ENCODE assay signal across 36 cellular contexts in the genomic region with DNA sequence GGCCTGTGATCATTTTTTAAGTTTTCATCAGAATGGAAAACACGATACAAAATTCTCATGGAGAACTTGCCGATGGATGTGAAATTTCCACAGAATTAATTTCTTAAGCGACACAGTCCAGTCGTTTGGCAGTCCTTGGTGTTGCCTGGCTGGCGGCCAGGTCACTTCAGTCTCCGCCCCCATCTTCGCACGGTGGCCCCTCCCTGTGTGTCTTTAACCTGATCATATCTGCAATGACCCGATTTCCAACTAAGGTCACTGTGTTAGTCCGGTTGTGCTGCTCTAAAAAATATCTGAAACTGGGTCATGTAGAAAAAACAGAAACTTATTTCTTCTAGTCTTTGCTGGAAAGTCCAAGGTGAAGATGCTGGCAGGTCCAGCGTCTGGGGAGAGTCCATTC.
"Had no signal": no experiment of that assay in that cellular context is flagged by ENCODE, and none has a peak within 500 bp of the region (broad histone marks: within the 10 kb centered on the region; RNA-seq: fewer than 3 reads in every experiment).

No MANE protein-coding gene starts in this region.

- H3K9me3 ChIP-seq: Peyer's patch had no signal

- ATAC-seq: activated T-cell treated with anti-CD3 and anti-CD28 coated beads, Interleukin-2, amount 50 U/mL, for 72 hours; activated T-helper 17 cell treated with anti-CD3 and anti-CD28 coated beads, Interleukin-2, amount 50 U/mL, for 72 hours; PC-3 had no signal

- H3K36me3 Mint-ChIP-seq: activated naive CD8-positive, alpha-beta T cell treated with anti-CD3 and anti-CD28 coated beads for 36 hours had no signal

- H3K4me1 Mint-ChIP-seq: activated B cell treated with CpG ODN at 0.5 μM for 24 hours; activated CD4-positive, alpha-beta memory T cell treated with anti-CD3 and anti-CD28 coated beads, Interleukin-2, amount 10 ng/mL, durations not matched to agents 7 days and 5 days; activated naive CD8-positive, alpha-beta T cell treated with anti-CD3 and anti-CD28 coated beads for 36 hours; activated T-helper 17 cell treated with anti-CD3 and anti-CD28 coated beads, Interleukin-2, amount 50 U/mL, for 72 hours had no signal

- H3K27me3 Mint-ChIP-seq: activated CD4-positive, alpha-beta memory T cell treated with anti-CD3 and anti-CD28 coated beads, Interleukin-2, amount 10 ng/mL, durations not matched to agents 7 days and 5 days; activated naive CD8-positive, alpha-beta T cell treated with anti-CD3 and anti-CD28 coated beads for 36 hours; activated T-helper 17 cell treated with anti-CD3 and anti-CD28 coated beads, Interleukin-2, amount 50 U/mL, for 72 hours had no signal

- H3K9me3 Mint-ChIP-seq: activated B cell treated with CpG ODN at 0.5 μM for 24 hours; activated CD4-positive, alpha-beta memory T cell treated with anti-CD3 and anti-CD28 coated beads, Interleukin-2, amount 10 ng/mL, durations not matched to agents 7 days and 5 days; activated naive CD8-positive, alpha-beta T cell treated with anti-CD3 and anti-CD28 coated beads for 36 hours; activated T-cell treated with anti-CD3 and anti-CD28 coated beads, Interleukin-2, amount 50 U/mL, for 72 hours; activated T-helper 17 cell treated with anti-CD3 and anti-CD28 coated beads, Interleukin-2, amount 50 U/mL, for 72 hours had no signal

- H3K27me3 ChIP-seq: cardiac muscle cell, Peyer's patch had no signal

- H3K4me2 ChIP-seq: KMS-11 had no signal

- H3K36me3 ChIP-seq: cardiac muscle cell, Peyer's patch had no signal

- DNase-seq: activated B cell treated with CpG ODN at 0.5 μM for 24 hours; activated CD4-positive, alpha-beta memory T cell treated with anti-CD3 and anti-CD28 coated beads, Interleukin-2, amount 10 ng/mL, durations not matched to agents 7 days and 5 days; activated CD4-positive, alpha-beta T cell treated with anti-CD3 and anti-CD28 coated beads for 4 hours; activated CD4-positive, CD25-positive, alpha-beta regulatory T cell treated with anti-CD3 and anti-CD28 coated beads, Interleukin-2, amount 50 U/mL, for 72 hours; activated CD8-positive, alpha-beta memory T cell treated with anti-CD3 and anti-CD28 coated beads for 24 hours; activated effector memory CD4-positive, alpha-beta T cell treated with anti-CD3 and anti-CD28 coated beads, Interleukin-2, amount 50 U/mL, for 16 hours; activated naive CD4-positive, alpha-beta T cell; activated naive CD4-positive, alpha-beta T cell treated with anti-CD3 and anti-CD28 coated beads, Interleukin-2, amount 50 U/mL, for 16 hours; activated naive CD8-positive, alpha-beta T cell treated with anti-CD3 and anti-CD28 coated beads for 36 hours; activated T-cell treated with anti-CD3 and anti-CD28 coated beads, Interleukin-2, amount 50 U/mL, for 1 hour; activated T-cell treated with anti-CD3 and anti-CD28 coated beads, Interleukin-2, amount 50 U/mL, for 72 hours; amniotic stem cell; MM.1S; MV-4-11; NCI-H1092; NCI-H1436 treated with DMSO at 0.1 percent for 48 hours; NCI-H187; NCI-H2029 treated with DMSO at 0.1 percent for 48 hours; NCI-H2107; NCI-H2171 treated with DMSO at 0.1 percent for 48 hours; NCI-H2227 treated with DMSO at 0.1 percent for 48 hours; NCI-H446; NCI-H510A treated with DMSO at 0.1 percent for 48 hours; NCI-H526 treated with DMSO at 0.1 percent for 48 hours; NCI-H774; PC-3; Peyer's patch; RPMI8226; SW 1271; T-helper 1 cell; T-helper 2 cell; T-helper 9 cell had no signal

- H3K4me3 Mint-ChIP-seq: activated B cell treated with CpG ODN at 0.5 μM for 24 hours; activated CD4-positive, alpha-beta memory T cell treated with anti-CD3 and anti-CD28 coated beads, Interleukin-2, amount 10 ng/mL, durations not matched to agents 7 days and 5 days; activated naive CD8-positive, alpha-beta T cell treated with anti-CD3 and anti-CD28 coated beads for 36 hours; activated T-cell treated with anti-CD3 and anti-CD28 coated beads, Interleukin-2, amount 50 U/mL, for 72 hours; activated T-helper 17 cell treated with anti-CD3 and anti-CD28 coated beads, Interleukin-2, amount 50 U/mL, for 72 hours had no signal

- H3K4me3 ChIP-seq: cardiac muscle cell, Peyer's patch had no signal

- H3K27ac Mint-ChIP-seq: activated B cell treated with CpG ODN at 0.5 μM for 24 hours; activated CD4-positive, alpha-beta memory T cell treated with anti-CD3 and anti-CD28 coated beads, Interleukin-2, amount 10 ng/mL, durations not matched to agents 7 days and 5 days; activated naive CD8-positive, alpha-beta T cell treated with anti-CD3 and anti-CD28 coated beads for 36 hours; activated T-cell treated with anti-CD3 and anti-CD28 coated beads, Interleukin-2, amount 50 U/mL, for 72 hours; activated T-helper 17 cell treated with anti-CD3 and anti-CD28 coated beads, Interleukin-2, amount 50 U/mL, for 72 hours had no signal

- H3K27ac ChIP-seq: cardiac muscle cell, KMS-11, Peyer's patch, VCaP had no signal

- H3K9ac ChIP-seq: KMS-11 had no signal

- H3K4me1 ChIP-seq: Peyer's patch had no signal
